8 cellular contexts compared by ENCODE assay signal in genomic region chr4:182145360-182145905, GRCh38.
DNase-seq lines count a peak whose midpoint lies in the region; TF ChIP-seq lines count a peak whose summit lies in the region.

No MANE protein-coding gene starts in this region.

- peak overlapping the region; percentile 85 for H3K4me2 ChIP-seq in parathyroid adenoma (ENCODE audit: low read length)

- no peak overlapping the region for H3K9ac ChIP-seq in parathyroid adenoma

- peaks cover 5% of the 10 kb centered on the region for H3K36me3 Mint-ChIP-seq in endothelial cell (ENCODE audit: low read depth, unreplicated experiment)

- H3K36me3 ChIP-seq in GM06990 (ENCODE audit: control insufficient read depth, insufficient read depth, low read length) (no peaks in the 10 kb centered on the region), parathyroid adenoma (ENCODE audit: control insufficient read depth, insufficient read depth, low read length) (no peaks in the 10 kb centered on the region)

- H3K4me3 ChIP-seq in GM06990 (replicated peaks; ENCODE audit: low read depth, low read length) (peak overlapping the region; percentile 63), parathyroid adenoma (ENCODE audit: low read depth, low read length) (peak overlapping the region; percentile 51)

- no peak overlapping the region for H3K27ac ChIP-seq in parathyroid adenoma

- H3K27me3 Mint-ChIP-seq in endothelial cell (ENCODE audit: unreplicated experiment), result peaks cover 17% of the 10 kb centered on the region

- DNase-seq in GM06990 (ENCODE audit: extremely low read depth, insufficient read length) (no peak), NCI-H146 treated with DMSO at 0.1 percent for 48 hours (lab: John Stamatoyannopoulos, UW; ENCODE audit: unreplicated experiment) (peak; percentile 80), endothelial cell (ENCODE audit: low spot score) (no peak), NCI-H1436 (lab: John Stamatoyannopoulos, UW) (no peak), LoVo (ENCODE audit: low spot score) (no peak), NK-92 (lab: John Stamatoyannopoulos, UW; ENCODE audit: unreplicated experiment) (no peak), MV-4-11 (lab: John Stamatoyannopoulos, UW) (no peak)

- no peaks in the 10 kb centered on the region for H3K79me2 ChIP-seq in parathyroid adenoma

- H3K9me3 ChIP-seq in parathyroid adenoma (ENCODE audit: control insufficient read depth, low read length), result no peaks in the 10 kb centered on the region

- H3K9me3 Mint-ChIP-seq in endothelial cell (ENCODE audit: unreplicated experiment), result no peaks in the 10 kb centered on the region

- no peaks in the 10 kb centered on the region for H3K4me1 ChIP-seq in parathyroid adenoma

- H2AFZ ChIP-seq in parathyroid adenoma, result peak overlapping the region; percentile 73

- peaks cover 16% of the 10 kb centered on the region for H3K4me1 Mint-ChIP-seq in endothelial cell (ENCODE audit: unreplicated experiment)

- peak overlapping the region; percentile 99 for H3K4me3 Mint-ChIP-seq in endothelial cell (ENCODE audit: unreplicated experiment)

- H3K27me3 ChIP-seq in GM06990 (replicated peaks; ENCODE audit: control insufficient read depth, insufficient read depth, low read length), result peaks cover 2% of the 10 kb centered on the region; the same call in 1 of the 2 replicates
- no peaks in the 10 kb centered on the region for H3K27me3 ChIP-seq in parathyroid adenoma (ENCODE audit: control insufficient read depth, insufficient read depth, low read length)

- peak overlapping the region; percentile 92 for H3K27ac Mint-ChIP-seq in endothelial cell (ENCODE audit: unreplicated experiment)

- TF ChIP-seq CTCF in GM06990 (IDR thresholded peaks at IDR 0.05; ENCODE audit: insufficient read depth, low read length, poor library complexity, severe bottlenecking) (no peak), endothelial cell (IDR thresholded peaks at IDR 0.05; ENCODE audit: unreplicated experiment) (no peak), parathyroid adenoma (IDR thresholded peaks at IDR 0.05) (no peak)
